In genomic region chr16:29791845-29792797, GRCh38 we compare ENCODE assay signal across 6 cellular contexts. TPM values are rescaled to one million over a fixed set of nuclear protein-coding genes. Genes with fewer than 3 reads are reported as not detected.
DNase-seq lines count a peak whose midpoint lies in the region; ATAC-seq and TF ChIP-seq lines count a peak whose summit lies in the region.

No MANE protein-coding gene starts in this region.

- intact Hi-C loops in heart left ventricle (cut with DNase I): loop anchor here in 5 of 10 donors (2.0 to 5.0 kb wide), 3 partner anchors 13 to 55 kb away; partner anchors contain the start of gene MVP (in 1 of the 5)

- no peaks in the 10 kb centered on the region for H3K9me3 ChIP-seq in cardiac muscle cell (ENCODE audit: low read depth)
- no peaks in the 10 kb centered on the region for H3K9me3 ChIP-seq in heart left ventricle
- H3K9me3 ChIP-seq in thymus (ENCODE audit: control insufficient read depth): no peaks in the 10 kb centered on the region

- TF ChIP-seq CTCF in cardiac muscle cell (IDR thresholded peaks at IDR 0.05; ENCODE audit: low read depth, low read length) (no peak), heart left ventricle (IDR thresholded peaks at IDR 0.05) (no peak), epithelial cell of proximal tubule (conservative IDR thresholded peaks at IDR 0.05; ENCODE audit: low read depth, low read length) (no peak)

- TF ChIP-seq POLR2A in heart left ventricle (IDR thresholded peaks at IDR 0.05): no peak

- DNase-seq in cardiac muscle cell (ENCODE audit: low read depth in 1 of 2, low spot score in 1 of 2) (no peak), heart left ventricle (no peak), epithelial cell of proximal tubule (ENCODE audit: low read depth) (no peak)
- DNase-seq in stimulated activated CD4-positive, alpha-beta T cell treated with anti-CD3 and anti-CD28 coated beads, Interleukin-1b, Interleukin-23, amount 100 ng/mL, for 48 hours: no peak

- H3K36me3 ChIP-seq in cardiac muscle cell: peaks cover 7% of the 10 kb centered on the region
- H3K36me3 ChIP-seq in heart left ventricle: peaks cover 0 to 8% (median 3%) of the 10 kb centered on the region in 9 donors
- peaks cover 16% of the 10 kb centered on the region for H3K36me3 ChIP-seq in thymus (ENCODE audit: control insufficient read depth, insufficient read depth)

- H3K27me3 ChIP-seq in cardiac muscle cell (no peaks in the 10 kb centered on the region), heart left ventricle (no peaks in the 10 kb centered on the region), thymus (ENCODE audit: control insufficient read depth, insufficient read depth) (no peaks in the 10 kb centered on the region)

- peaks cover 9% of the 10 kb centered on the region for H3K4me1 ChIP-seq in cardiac muscle cell (ENCODE audit: low read depth)
- H3K4me1 ChIP-seq in heart left ventricle: peaks cover 0 to 30% (median 16%) of the 10 kb centered on the region in 12 donors
- H3K4me1 ChIP-seq in thymus (ENCODE audit: control insufficient read depth, insufficient read depth, low read length): peaks cover 18% of the 10 kb centered on the region

- 75 to 79% (median 77%) methylated on average over 9 of the region's 9 CpGs for WGBS in heart left ventricle, 4 donors
- WGBS in thymus: 86% methylated on average over 9 of the region's 9 CpGs

- no peak overlapping the region for H3K27ac ChIP-seq in cardiac muscle cell
- H3K27ac ChIP-seq in heart left ventricle: no peak overlapping the region
- no peak overlapping the region for H3K27ac ChIP-seq in thymus (ENCODE audit: low read depth)

- ATAC-seq in heart left ventricle (no peak), HG02642 (IDR thresholded peaks at IDR 0.05; ENCODE audit: poor library complexity, unreplicated experiment) (no peak)

- peak overlapping the region; percentile 77 for H3K4me3 ChIP-seq in cardiac muscle cell
- H3K4me3 ChIP-seq in heart left ventricle: peak overlapping the region in 6 of 12 donors; percentile 65 to 94 (median 82)
- H3K4me3 ChIP-seq in epithelial cell of proximal tubule (ENCODE audit: low read depth, low read length): peak overlapping the region; percentile 97
- H3K4me3 ChIP-seq in thymus (ENCODE audit: low read length): peak overlapping the region; percentile 72

RNA-seq across cellular contexts. Expression of gene KIF22, which starts 1.6 kb away (rescaled TPM):
- 57.5 and 121 TPM in 2 replicates for total RNA-seq in cardiac muscle cell
- 59.5 and 103 TPM in 2 replicates for polyA plus RNA-seq in cardiac muscle cell
- 10 to 100 TPM; 16.8 to 40.8 (median 32.2) TPM for total RNA-seq in heart left ventricle
- polyA plus RNA-seq in heart left ventricle: 10 to 100 TPM; 12.2 to 91.2 TPM
- 105 and 118 TPM in 2 replicates for total RNA-seq in epithelial cell of proximal tubule
- polyA plus RNA-seq in thymus: 82.5 TPM

RNA-seq across cellular contexts. Expression of gene ZG16, which starts 14.1 kb away (rescaled TPM):
- total RNA-seq in cardiac muscle cell (not detected in 2 replicates), heart left ventricle (not detected), epithelial cell of proximal tubule (not detected in 2 replicates)
- polyA plus RNA-seq in cardiac muscle cell (not detected in 2 replicates), heart left ventricle (under 1 TPM; 0.04 to 0.08 TPM), thymus (0.27 TPM)

RNA-seq across cellular contexts. Expression of gene MAZ, which starts 14.2 kb away (rescaled TPM):
- total RNA-seq in cardiac muscle cell (310 and 370 TPM in 2 replicates), heart left ventricle (100 to 1,000 TPM in 2 of 9 donors, 10 to 100 TPM in 7; 58.9 to 137 (median 74.0) TPM), epithelial cell of proximal tubule (174 and 293 TPM in 2 replicates)
- polyA plus RNA-seq in cardiac muscle cell (186 and 257 TPM in 2 replicates), heart left ventricle (100 to 1,000 TPM in 1 of 2 donors, 10 to 100 TPM in 1; 63.2 to 188 TPM), thymus (178 TPM)

RNA-seq across cellular contexts. Expression of gene PRRT2, which starts 19.9 kb away (rescaled TPM):
- total RNA-seq in cardiac muscle cell (17.9 and 19.7 TPM in 2 replicates), heart left ventricle (1 to 10 TPM in 5 of 9 donors, under 1 TPM in 3, not detected in 1; 0.38 to 1.8 (median 1.3) TPM), epithelial cell of proximal tubule (0.35 TPM in 1 of 2 replicates, not detected in the other)
- polyA plus RNA-seq in cardiac muscle cell (19.3 and 19.8 TPM in 2 replicates), heart left ventricle (1 to 10 TPM in 1 of 2 donors, under 1 TPM in 1; 0.24 to 3.2 TPM), thymus (1.0 TPM)

RNA-seq across cellular contexts. Expression of gene PAGR1, which starts 23.8 kb away (rescaled TPM):
- total RNA-seq in cardiac muscle cell (113 and 120 TPM in 2 replicates), heart left ventricle (10 to 100 TPM; 10.8 to 23.9 (median 12.6) TPM), epithelial cell of proximal tubule (62.3 and 63.2 TPM in 2 replicates)
- polyA plus RNA-seq in cardiac muscle cell (106 and 113 TPM in 2 replicates), heart left ventricle (10 to 100 TPM; 29.2 to 32.9 TPM), thymus (36.0 TPM)
